ENCODE assay signal across 8 cellular contexts in the genomic region with DNA sequence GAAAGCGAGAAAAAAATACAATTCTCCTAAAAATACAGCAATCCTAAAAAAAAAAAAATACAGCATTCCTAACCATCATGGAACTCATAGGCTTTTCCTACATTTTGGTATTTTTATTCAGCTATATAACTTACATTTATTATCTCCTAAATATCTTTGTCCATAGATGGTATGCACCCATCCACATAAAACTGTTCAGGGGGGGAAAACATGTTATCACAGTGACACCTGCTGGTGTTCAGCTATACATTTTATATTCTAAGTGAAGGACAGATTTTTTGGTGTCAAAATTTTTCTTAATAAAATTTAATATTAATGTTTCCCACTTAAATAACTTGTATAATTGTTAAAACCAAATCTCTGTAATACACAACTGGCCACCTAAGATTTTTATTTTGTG.
DNase-seq lines count a peak whose midpoint lies in the region; ATAC-seq, FAIRE-seq and TF ChIP-seq lines count a peak whose summit lies in the region.

No MANE protein-coding gene starts in this region.

- H3K27ac ChIP-seq in VCaP = no peak overlapping the region

- TF ChIP-seq CTCF in D721Med (IDR thresholded peaks at IDR 0.05; ENCODE audit: insufficient read depth, missing control alignments) (peak; percentile 49), VCaP (conservative IDR thresholded peaks at IDR 0.05) (peak; percentile 40)

- ATAC-seq in HG03196 (IDR thresholded peaks at IDR 0.05; ENCODE audit: unreplicated experiment) = no peak

- DNase-seq in D721Med (ENCODE audit: insufficient read length, low spot score) = no peak
- DNase-seq in HuH-7.5 (ENCODE audit: low spot score) = peak; percentile 29
- DNase-seq in iris pigment epithelial cell (ENCODE audit: low read depth) = peak; percentile 43
- DNase-seq in activated T-cell treated with anti-CD3 and anti-CD28 coated beads, Interleukin-2, amount 50 U/mL, for 1 hour = no peak
- no peak for DNase-seq in DMS153 treated with DMSO at 0.1 percent for 48 hours (lab: John Stamatoyannopoulos, UW; ENCODE audit: unreplicated experiment)
- DNase-seq in activated CD4-positive, CD25-positive, alpha-beta regulatory T cell treated with anti-CD3 and anti-CD28 coated beads, Interleukin-2, amount 50 U/mL, for 72 hours = no peak

- no peak for FAIRE-seq in D721Med (lab: Jason Lieb, UNC)

Comparison
In these comparisons a context has a peak if more than half of its experiments do, and no peak if none do; other contexts are left out.
1. DNase-seq: peak in HuH-7.5 (single experiment) and iris pigment epithelial cell (single experiment); none in D721Med (single experiment), activated T-cell treated with anti-CD3 and anti-CD28 coated beads, Interleukin-2, amount 50 U/mL, for 1 hour (single experiment), DMS153 treated with DMSO at 0.1 percent for 48 hours (single experiment) and activated CD4-positive, CD25-positive, alpha-beta regulatory T cell treated with anti-CD3 and anti-CD28 coated beads, Interleukin-2, amount 50 U/mL, for 72 hours (single experiment).